ENCODE assay signal across 8 cellular contexts in the genomic region with DNA sequence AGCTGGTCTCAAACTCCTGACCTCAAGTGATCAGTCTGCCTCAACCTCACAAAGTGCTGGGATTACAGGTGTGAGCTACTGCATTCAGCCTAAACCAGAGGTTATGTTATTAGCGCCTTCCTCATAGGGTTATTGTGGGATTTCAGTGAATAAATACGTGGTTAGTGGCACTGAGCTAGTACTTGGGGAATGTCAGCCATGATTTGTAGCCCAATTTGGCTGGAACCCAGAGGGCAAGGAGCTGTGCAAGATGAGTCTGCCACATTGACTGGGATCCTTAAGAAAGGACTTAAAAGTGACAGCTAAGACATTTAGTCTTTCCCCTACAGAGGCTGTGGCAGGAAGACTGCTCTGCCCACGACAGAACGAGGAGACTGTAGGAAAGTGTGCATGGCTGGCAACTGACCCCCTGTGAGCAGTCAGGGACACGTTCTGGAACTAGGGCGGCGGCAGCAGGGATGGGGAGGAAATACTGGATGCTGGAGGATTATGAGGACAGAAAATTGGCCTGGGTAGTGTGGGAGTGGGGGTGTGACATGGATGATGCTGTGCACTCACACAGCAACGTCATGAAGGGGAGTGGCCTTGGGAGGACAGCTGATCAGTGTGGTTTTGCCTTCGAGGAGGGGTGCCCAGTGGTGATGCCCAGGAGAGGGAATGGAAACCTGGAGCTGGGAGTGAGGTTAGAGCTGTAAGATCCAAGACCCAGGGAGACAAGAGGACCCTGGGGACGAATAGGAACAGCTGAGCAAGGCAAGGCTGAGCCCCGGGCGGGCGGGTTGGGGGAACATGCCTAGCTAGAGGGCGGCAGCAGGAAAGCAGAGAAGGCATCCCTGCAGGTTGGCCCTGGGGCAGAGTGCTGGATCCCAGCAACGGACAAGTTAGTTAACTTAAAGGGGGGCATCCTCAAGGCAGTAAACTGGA. TPM values are rescaled to one million over a fixed set of nuclear protein-coding genes. Genes with fewer than 3 reads are reported as not detected.
DNase-seq lines count a peak whose midpoint lies in the region; ATAC-seq and TF ChIP-seq lines count a peak whose summit lies in the region.

No MANE protein-coding gene starts in this region.

- no peak for TF ChIP-seq EP300 in sigmoid colon (IDR thresholded peaks at IDR 0.05)

- H3K27ac ChIP-seq in breast epithelium (peak overlapping the region; percentile 62 to 96), iPS-18a (ENCODE audit: low read length) (no peak overlapping the region), sigmoid colon (peak overlapping the region; percentile 85 to 94 (median 94))

- TF ChIP-seq POLR2A in breast epithelium (IDR thresholded peaks at IDR 0.05) (no peak), sigmoid colon (IDR thresholded peaks at IDR 0.05) (no peak)

- no peak for DNase-seq in GM06990 (ENCODE audit: extremely low read depth, insufficient read length)
- peak; percentile 42 for DNase-seq in NCI-H1694 (lab: John Stamatoyannopoulos, UW)
- peak; percentile 51 for DNase-seq in T-helper 22 cell (ENCODE audit: low read depth)
- DNase-seq in breast epithelium (ENCODE audit: low spot score in 2 of 2), result peak; percentile 69 to 77
- peak; percentile 93 for DNase-seq in sigmoid colon
- no peak for DNase-seq in SKM-1 treated with dmso at 0.1 percent for 144 hours (lab: John Stamatoyannopoulos, UW; ENCODE audit: unreplicated experiment)

- H3K27me3 ChIP-seq in GM06990 (replicated peaks; ENCODE audit: control insufficient read depth, insufficient read depth, low read length), result no peaks in the 10 kb centered on the region
- H3K27me3 ChIP-seq in breast epithelium, result no peaks in the 10 kb centered on the region
- no peaks in the 10 kb centered on the region for H3K27me3 ChIP-seq in iPS-18a (ENCODE audit: control insufficient read depth, insufficient read depth, low read length)
- no peaks in the 10 kb centered on the region for H3K27me3 ChIP-seq in sigmoid colon

- H3K4me3 ChIP-seq in GM06990 (replicated peaks; ENCODE audit: low read depth, low read length) (peak overlapping the region; percentile 74), breast epithelium (peak overlapping the region; percentile 59 to 87 (median 79)), iPS-18a (ENCODE audit: low read length) (peak overlapping the region; percentile 90), sigmoid colon (peak overlapping the region; percentile 13 to 73 (median 41))

- ATAC-seq in GM18870 (IDR thresholded peaks at IDR 0.05; ENCODE audit: unreplicated experiment), result no peak

- H3K9me3 ChIP-seq in breast epithelium (no peaks in the 10 kb centered on the region), iPS-18a (ENCODE audit: control insufficient read depth, low read depth, low read length) (peaks cover 3% of the 10 kb centered on the region), sigmoid colon (no peaks in the 10 kb centered on the region)

- H3K4me1 ChIP-seq in breast epithelium, result peaks cover 3 to 9% of the 10 kb centered on the region in 2 donors
- H3K4me1 ChIP-seq in iPS-18a (ENCODE audit: control insufficient read depth, low read depth, low read length), result peaks cover 5% of the 10 kb centered on the region
- peaks cover 0 to 45% (median 36%) of the 10 kb centered on the region in 4 donors for H3K4me1 ChIP-seq in sigmoid colon

- H3K9ac ChIP-seq in iPS-18a (ENCODE audit: low read length), result no peak overlapping the region

- WGBS in sigmoid colon, 2 donors, result 6 to 18% methylated on average over 15 of the region's 15 CpGs

- H3K36me3 ChIP-seq in GM06990 (ENCODE audit: control insufficient read depth, insufficient read depth, low read length) (no peaks in the 10 kb centered on the region; the same call in 1 of the 2 replicates), breast epithelium (no peaks in the 10 kb centered on the region), iPS-18a (ENCODE audit: control insufficient read depth, low read depth, low read length) (peaks cover under 1% of the 10 kb centered on the region), sigmoid colon (no peaks in the 10 kb centered on the region)

- TF ChIP-seq CTCF in GM06990 (IDR thresholded peaks at IDR 0.05; ENCODE audit: insufficient read depth, low read length, poor library complexity, severe bottlenecking) (no peak), breast epithelium (IDR thresholded peaks at IDR 0.05) (no peak), sigmoid colon (IDR thresholded peaks at IDR 0.05) (no peak)

- intact Hi-C loops in breast epithelium (cut with DNase I; ENCODE audit: low total_unique reads), result loop anchor here (10.0 kb wide), 1 partner anchor 47 kb away; a partner anchor contains a TSS
- intact Hi-C loops in sigmoid colon (cut with DNase I), result loop anchor here (1.0 to 5.0 kb wide), 2 partner anchors 20 to 45 kb away; a partner anchor contains a TSS

RNA-seq across cellular contexts. Expression of a gene that starts 14.5 kb away (rescaled TPM):
- total RNA-seq in breast epithelium (100 to 1,000 TPM; 190 to 268 (median 222) TPM), sigmoid colon (100 to 1,000 TPM; 303 to 480 (median 367) TPM)
- polyA plus RNA-seq in sigmoid colon, result 100 to 1,000 TPM; 481 to 726 (median 592) TPM

RNA-seq across cellular contexts. Expression of a gene that starts 14.8 kb away (rescaled TPM):
- total RNA-seq in breast epithelium, result 10 to 100 TPM; 23.5 to 28.4 (median 24.6) TPM
- 10 to 100 TPM; 19.6 to 25.5 (median 21.8) TPM for total RNA-seq in sigmoid colon
- polyA plus RNA-seq in sigmoid colon, result 10 to 100 TPM; 12.5 to 24.0 (median 13.8) TPM

RNA-seq across cellular contexts. Expression of a gene that starts 19.8 kb away (rescaled TPM):
- total RNA-seq in breast epithelium, result 10 to 100 TPM; 38.6 to 48.6 (median 44.6) TPM
- 100 to 1,000 TPM in 1 of 4 donors, 10 to 100 TPM in 3; 46.3 to 104 (median 62.5) TPM for total RNA-seq in sigmoid colon
- 10 to 100 TPM; 36.6 to 56.9 (median 53.0) TPM for polyA plus RNA-seq in sigmoid colon

RNA-seq across cellular contexts. Expression of a gene that starts 44.8 kb away (rescaled TPM):
- total RNA-seq in breast epithelium (10 to 100 TPM in 1 of 3 donors, 1 to 10 TPM in 2; 8.0 to 13.1 (median 9.2) TPM), sigmoid colon (10 to 100 TPM in 3 of 4 donors, 1 to 10 TPM in 1; 9.3 to 16.9 (median 10.3) TPM)
- 1 to 10 TPM; 2.4 to 3.7 (median 3.0) TPM for polyA plus RNA-seq in sigmoid colon

RNA-seq across cellular contexts. Expression of a gene that starts 55.5 kb away (rescaled TPM):
- total RNA-seq in breast epithelium, result 10 to 100 TPM in 2 of 3 donors, 1 to 10 TPM in 1; 9.0 to 19.8 (median 18.4) TPM
- total RNA-seq in sigmoid colon, result 10 to 100 TPM in 1 of 4 donors, 1 to 10 TPM in 3; 2.6 to 15.0 (median 6.4) TPM
- 10 to 100 TPM in 2 of 3 donors, 1 to 10 TPM in 1; 6.6 to 31.1 (median 13.4) TPM for polyA plus RNA-seq in sigmoid colon

Comparison
In these comparisons a context has a peak if more than half of its experiments do, and no peak if none do; other contexts are left out.
1. DNase-seq: peak in NCI-H1694 (single experiment), T-helper 22 cell (single experiment), breast epithelium (2 of 2) and sigmoid colon (single experiment); none in GM06990 (single experiment) and SKM-1 treated with dmso at 0.1 percent for 144 hours (single experiment).
2. Peak in every context shown above with its lines, with median percentiles within 50 percentile points of each other: H3K4me3 ChIP-seq.